Comparison of ENCODE assay signal across 10 cellular contexts in genomic region chr7:113015038-113015645, GRCh38.
DNase-seq lines count a peak whose midpoint lies in the region; ATAC-seq, FAIRE-seq and TF ChIP-seq lines count a peak whose summit lies in the region.
"Had no signal": no experiment of that assay in that cellular context is flagged by ENCODE, and none has a peak within 500 bp of the region (broad histone marks: within the 10 kb centered on the region; RNA-seq: fewer than 3 reads in every experiment).

No MANE protein-coding gene starts in this region.

- FAIRE-seq in H54 (lab: Jason Lieb, UNC) = peak; percentile 71

- POLR2A ChIA-PET in AG04450 (lab: Yijun Ruan, JAX) = no interaction called here

- DNase-seq in AG04450 (ENCODE audit: low read depth, low spot score) = no peak
- DNase-seq in H54 (ENCODE audit: insufficient read length, low spot score) = no peak
- DNase-seq in SW480 (ENCODE audit: low spot score) = peak; percentile 25
- DNase-seq in hepatic stellate cell (ENCODE audit: low spot score) = peak; percentile 12
- no peak for DNase-seq in islet precursor cell
- DNase-seq in NK-92 (lab: John Stamatoyannopoulos, UW; ENCODE audit: unreplicated experiment) = no peak
- DNase-seq: effector memory CD8-positive, alpha-beta T cell had no signal

- ATAC-seq in HG03432 (IDR thresholded peaks at IDR 0.05; ENCODE audit: unreplicated experiment) (no peak), GM18505 (IDR thresholded peaks at IDR 0.05; ENCODE audit: unreplicated experiment) (no peak)
- ATAC-seq: effector memory CD8-positive, alpha-beta T cell had no signal

- H3K4me3 ChIP-seq in AG04450 (ENCODE audit: low read depth, low read length) = no peak overlapping the region
- H3K4me3 ChIP-seq: SJCRH30 had no signal

- no peak overlapping the region for H3K27ac ChIP-seq in AG04450 (ENCODE audit: low read depth, low read length)
- H3K27ac ChIP-seq: SJCRH30 had no signal

- no peaks in the 10 kb centered on the region; the same call in 1 of the 2 replicates for H3K9me3 ChIP-seq in AG04450 (ENCODE audit: control insufficient read depth, insufficient read depth, low read length)
- H3K9me3 ChIP-seq: SJCRH30 had no signal

- TF ChIP-seq POLR2A in H54 (IDR thresholded peaks at IDR 0.05; ENCODE audit: low read depth, low read length) (no peak), GM18505 (IDR thresholded peaks at IDR 0.05; ENCODE audit: borderline replicate concordance, extremely low read depth, insufficient read depth, insufficient read length) (no peak)

- CTCF ChIA-PET in AG04450 (lab: Charles Lee) = interaction anchor here (0.5 to 4.1 kb wide), 19 partner anchors 10 to 1274 kb away, joined by 3 to 66 read pairs (median 5); partner anchors contain the start of gene GPR85

- peak; percentile 60 for TF ChIP-seq CTCF in AG04450 (IDR thresholded peaks at IDR 0.05; ENCODE audit: low read depth, low read length)

- H3K27me3 ChIP-seq in AG04450 (ENCODE audit: control insufficient read depth, insufficient read depth, low read length) = no peaks in the 10 kb centered on the region
- H3K27me3 ChIP-seq: SJCRH30 had no signal

Comparison
In these comparisons a context has a peak if more than half of its experiments do, and no peak if none do; other contexts are left out.
1. DNase-seq: peak in SW480 (single experiment) and hepatic stellate cell (single experiment); none in AG04450 (single experiment), H54 (single experiment), islet precursor cell (single experiment) and NK-92 (single experiment).